3 cellular contexts compared by ENCODE assay signal in the genomic region with DNA sequence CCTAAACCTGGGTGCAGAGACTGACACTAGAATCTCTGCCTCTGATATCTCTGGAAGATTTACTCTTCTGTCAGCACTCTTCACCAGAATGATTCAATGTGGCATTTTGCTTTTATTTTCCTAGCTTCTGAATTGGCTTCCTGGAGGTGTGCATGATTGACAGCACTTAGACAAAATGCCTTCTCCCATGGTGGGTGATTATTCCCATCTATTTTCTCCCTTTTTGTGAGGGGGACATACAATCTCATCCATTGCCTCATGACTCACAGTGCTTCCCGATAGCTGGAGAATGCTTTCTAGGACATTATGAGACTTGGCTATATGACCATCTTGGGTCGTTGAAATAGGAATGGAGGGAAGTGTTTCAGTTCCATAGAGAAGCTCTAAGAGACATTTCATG.
TF ChIP-seq lines count a peak whose summit lies in the region.

No MANE protein-coding gene starts in this region.

TF ChIP-seq in HEK293T, 16 proteins besides CTCF, POLR2A, EP300 and RAD21:
- no peak for TF ChIP-seq LEF1 (IDR thresholded peaks at IDR 0.05; ENCODE audit: borderline replicate concordance)
- TF ChIP-seq, protein P1, sequence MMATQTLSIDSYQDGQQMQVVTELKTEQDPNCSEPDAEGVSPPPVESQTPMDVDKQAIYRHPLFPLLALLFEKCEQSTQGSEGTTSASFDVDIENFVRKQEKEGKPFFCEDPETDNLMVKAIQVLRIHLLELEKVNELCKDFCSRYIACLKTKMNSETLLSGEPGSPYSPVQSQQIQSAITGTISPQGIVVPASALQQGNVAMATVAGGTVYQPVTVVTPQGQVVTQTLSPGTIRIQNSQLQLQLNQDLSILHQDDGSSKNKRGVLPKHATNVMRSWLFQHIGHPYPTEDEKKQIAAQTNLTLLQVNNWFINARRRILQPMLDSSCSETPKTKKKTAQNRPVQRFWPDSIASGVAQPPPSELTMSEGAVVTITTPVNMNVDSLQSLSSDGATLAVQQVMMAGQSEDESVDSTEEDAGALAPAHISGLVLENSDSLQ (IDR thresholded peaks at IDR 0.05): peak; percentile 10; the same call in 1 of the 2 replicates

TF ChIP-seq in K562, 482 proteins besides CTCF, POLR2A, EP300 and RAD21:
- peak; percentile 5 for TF ChIP-seq MEIS2 (IDR thresholded peaks at IDR 0.05; ENCODE audit: partially characterized antibody)
- no peak for TF ChIP-seq ZC3H8 (IDR thresholded peaks at IDR 0.05)

TF ChIP-seq in neural cell, 6 proteins besides CTCF, POLR2A, EP300 and RAD21:
- TF ChIP-seq SMC3 (conservative IDR thresholded peaks at IDR 0.05; ENCODE audit: poor library complexity): no peak
- TF ChIP-seq, protein P2, sequence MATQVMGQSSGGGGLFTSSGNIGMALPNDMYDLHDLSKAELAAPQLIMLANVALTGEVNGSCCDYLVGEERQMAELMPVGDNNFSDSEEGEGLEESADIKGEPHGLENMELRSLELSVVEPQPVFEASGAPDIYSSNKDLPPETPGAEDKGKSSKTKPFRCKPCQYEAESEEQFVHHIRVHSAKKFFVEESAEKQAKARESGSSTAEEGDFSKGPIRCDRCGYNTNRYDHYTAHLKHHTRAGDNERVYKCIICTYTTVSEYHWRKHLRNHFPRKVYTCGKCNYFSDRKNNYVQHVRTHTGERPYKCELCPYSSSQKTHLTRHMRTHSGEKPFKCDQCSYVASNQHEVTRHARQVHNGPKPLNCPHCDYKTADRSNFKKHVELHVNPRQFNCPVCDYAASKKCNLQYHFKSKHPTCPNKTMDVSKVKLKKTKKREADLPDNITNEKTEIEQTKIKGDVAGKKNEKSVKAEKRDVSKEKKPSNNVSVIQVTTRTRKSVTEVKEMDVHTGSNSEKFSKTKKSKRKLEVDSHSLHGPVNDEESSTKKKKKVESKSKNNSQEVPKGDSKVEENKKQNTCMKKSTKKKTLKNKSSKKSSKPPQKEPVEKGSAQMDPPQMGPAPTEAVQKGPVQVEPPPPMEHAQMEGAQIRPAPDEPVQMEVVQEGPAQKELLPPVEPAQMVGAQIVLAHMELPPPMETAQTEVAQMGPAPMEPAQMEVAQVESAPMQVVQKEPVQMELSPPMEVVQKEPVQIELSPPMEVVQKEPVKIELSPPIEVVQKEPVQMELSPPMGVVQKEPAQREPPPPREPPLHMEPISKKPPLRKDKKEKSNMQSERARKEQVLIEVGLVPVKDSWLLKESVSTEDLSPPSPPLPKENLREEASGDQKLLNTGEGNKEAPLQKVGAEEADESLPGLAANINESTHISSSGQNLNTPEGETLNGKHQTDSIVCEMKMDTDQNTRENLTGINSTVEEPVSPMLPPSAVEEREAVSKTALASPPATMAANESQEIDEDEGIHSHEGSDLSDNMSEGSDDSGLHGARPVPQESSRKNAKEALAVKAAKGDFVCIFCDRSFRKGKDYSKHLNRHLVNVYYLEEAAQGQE (IDR thresholded peaks at IDR 0.05; ENCODE audit: borderline replicate concordance): peak; percentile 88
- peak; percentile 71 for TF ChIP-seq POLR2AphosphoS5 (IDR thresholded peaks at IDR 0.05)
- no peak for TF ChIP-seq EZH2 (IDR thresholded peaks at IDR 0.05; ENCODE audit: borderline replicate concordance, insufficient read depth, low read length, poor library complexity, severe bottlenecking)
- TF ChIP-seq TAF1 (IDR thresholded peaks at IDR 0.05; ENCODE audit: low read depth): no peak
- no peak for TF ChIP-seq MXI1 (conservative IDR thresholded peaks at IDR 0.05; ENCODE audit: poor library complexity, severe bottlenecking)
